Comparison of ENCODE assay signal across 19 cellular contexts in genomic region chrX:29762006-29762405, GRCh38.
"Had no signal": no experiment of that assay in that cellular context is flagged by ENCODE, and none has a peak within 500 bp of the region (broad histone marks: within the 10 kb centered on the region; RNA-seq: fewer than 3 reads in every experiment).

No MANE protein-coding gene starts in this region.

- ATAC-seq: activated T-cell treated with anti-CD3 and anti-CD28 coated beads, Interleukin-2, amount 50 U/mL, for 72 hours; heart left ventricle; left ventricle myocardium superior; naive thymus-derived CD8-positive, alpha-beta T cell; stimulated activated memory B cell treated with anti-CD40 and anti-IgM and Interleukin-4, amounts not matched to agents 10 μg/mL and 1 μg/mL and 100 μg/mL, for 72 hours had no signal

- H3K4me3 ChIP-seq: cardiac muscle cell, heart left ventricle, spleen, thyroid gland had no signal

- H3K9me3 ChIP-seq: heart left ventricle, neutrophil, spleen, thyroid gland had no signal

- H3K27me3 ChIP-seq: cardiac muscle cell, heart left ventricle, neutrophil, spleen, thyroid gland had no signal

- H3K36me3 ChIP-seq: cardiac muscle cell, heart left ventricle, neutrophil, spleen, thyroid gland had no signal

- H3K27ac ChIP-seq: cardiac muscle cell, epithelial cell of prostate, heart left ventricle, neutrophil, parathyroid adenoma, spleen, thyroid gland had no signal

- DNase-seq: activated CD4-positive, alpha-beta T cell treated with anti-CD3 and anti-CD28 coated beads for 1 hour; activated CD4-positive, alpha-beta T cell treated with anti-CD3 and anti-CD28 coated beads, Interleukin-2, amount 50 U/mL, for 4 hours; activated effector memory CD4-positive, alpha-beta T cell treated with anti-CD3 and anti-CD28 coated beads, Interleukin-2, amount 50 U/mL, for 16 hours; activated naive CD4-positive, alpha-beta T cell treated with anti-CD3 and anti-CD28 coated beads, Interleukin-2, amount 50 U/mL, for 16 hours; activated T-cell treated with anti-CD3 and anti-CD28 coated beads, Interleukin-2, amount 50 U/mL, for 72 hours; foreskin melanocyte; heart left ventricle; kidney glomerular epithelial cell; left ventricle myocardium superior; mesendoderm; naive thymus-derived CD8-positive, alpha-beta T cell; spleen; stimulated activated CD4-positive, alpha-beta T cell treated with anti-CD3 and anti-CD28 coated beads, Interleukin-4, amount 100 ng/mL, for 4 hours; thyroid gland had no signal

- H3K4me1 ChIP-seq: heart left ventricle, parathyroid adenoma, spleen, thyroid gland had no signal
